20 cellular contexts compared by ENCODE assay signal in genomic region chr10:77497748-77498147, GRCh38.
DNase-seq lines count a peak whose midpoint lies in the region; ATAC-seq, FAIRE-seq and TF ChIP-seq lines count a peak whose summit lies in the region.
"Had no signal": no experiment of that assay in that cellular context is flagged by ENCODE, and none has a peak within 500 bp of the region (broad histone marks: within the 10 kb centered on the region; RNA-seq: fewer than 3 reads in every experiment).

No MANE protein-coding gene starts in this region.

- in situ Hi-C loops in gastrocnemius medialis (cut with MboI; ENCODE audit: low sequenced_read_pairs in 4 of 4), result loop anchor here in 1 of 4 donors (25.0 kb wide), 1 partner anchor 335 kb away; no protein-coding TSS in a partner anchor

- H3K4me3 ChIP-seq in keratinocyte (ENCODE audit: control insufficient read depth in 2 of 3, extremely low read depth in 1 of 3, insufficient read depth in 2 of 3, low read depth in 1 of 3, low read length in 3 of 3), result no peak overlapping the region
- H3K4me3 ChIP-seq in gastrocnemius medialis, result peak overlapping the region in 1 of 4 donors; percentile 12
- H3K4me3 ChIP-seq: dorsolateral prefrontal cortex, hepatocyte, upper lobe of left lung had no signal

- no peaks in the 10 kb centered on the region for H3K79me2 ChIP-seq in keratinocyte (ENCODE audit: control insufficient read depth, insufficient read depth, low read length)
- H3K79me2 ChIP-seq: hepatocyte had no signal

- no peak overlapping the region for H2AFZ ChIP-seq in keratinocyte (ENCODE audit: control insufficient read depth, low read length)
- H2AFZ ChIP-seq: hepatocyte had no signal

- no peak overlapping the region for H3K9ac ChIP-seq in keratinocyte (ENCODE audit: control insufficient read depth, extremely low read depth, insufficient read depth, low read length)
- H3K9ac ChIP-seq: KMS-11 had no signal

- H4K20me1 ChIP-seq in keratinocyte (ENCODE audit: control insufficient read depth, extremely low read depth, insufficient read depth, low read length), result no peaks in the 10 kb centered on the region

- H3K9me3 ChIP-seq in keratinocyte (ENCODE audit: control insufficient read depth, low read depth, low read length) (no peaks in the 10 kb centered on the region), gastrocnemius medialis (no peaks in the 10 kb centered on the region)
- H3K9me3 ChIP-seq: upper lobe of left lung had no signal

- H3K9me1 ChIP-seq in keratinocyte (ENCODE audit: control insufficient read depth, extremely low read depth, insufficient read depth, low read length), result no peaks in the 10 kb centered on the region

- H3K27me3 ChIP-seq in keratinocyte (ENCODE audit: control insufficient read depth, extremely low read depth, insufficient read depth, low read length), result no peaks in the 10 kb centered on the region
- no peaks in the 10 kb centered on the region for H3K27me3 ChIP-seq in gastrocnemius medialis
- H3K27me3 ChIP-seq: dorsolateral prefrontal cortex, hepatocyte, upper lobe of left lung had no signal

- ATAC-seq in gastrocnemius medialis, result no peak
- ATAC-seq in HG02973 (IDR thresholded peaks at IDR 0.05; ENCODE audit: unreplicated experiment), result no peak
- no peak for ATAC-seq in GM21515 (IDR thresholded peaks at IDR 0.05; ENCODE audit: unreplicated experiment)
- ATAC-seq: PC-3 had no signal

- peak; percentile 13 for FAIRE-seq in keratinocyte (lab: Jason Lieb, UNC)

- H3K27ac ChIP-seq in VCaP, result peak overlapping the region; percentile 75
- no peak overlapping the region for H3K27ac ChIP-seq in keratinocyte (ENCODE audit: control insufficient read depth, insufficient read depth, low read length)
- peak overlapping the region; percentile 87 to 96 (median 94) for H3K27ac ChIP-seq in gastrocnemius medialis
- H3K27ac ChIP-seq: hepatocyte, KMS-11, upper lobe of left lung had no signal

- H3K36me3 ChIP-seq in keratinocyte (ENCODE audit: control insufficient read depth in 2 of 2, extremely low read depth in 1 of 2, insufficient read depth in 2 of 2, low read length in 2 of 2), result no peaks in the 10 kb centered on the region
- H3K36me3 ChIP-seq in gastrocnemius medialis, result no peaks in the 10 kb centered on the region
- H3K36me3 ChIP-seq: upper lobe of left lung had no signal

- H3K4me2 ChIP-seq in keratinocyte (ENCODE audit: control insufficient read depth, extremely low read depth, insufficient read depth, low read depth, low read length), result no peak overlapping the region
- H3K4me2 ChIP-seq: hepatocyte, KMS-11 had no signal

- dilution Hi-C loops in keratinocyte (cut with MboI; ENCODE audit: extremely low pct_ligation_motif_present, low sequenced_read_pairs), result no loop called here

- TF ChIP-seq CTCF in VCaP (conservative IDR thresholded peaks at IDR 0.05), result no peak
- TF ChIP-seq CTCF in keratinocyte (optimal IDR thresholded peaks at IDR 0.05 in 1 of 3, IDR thresholded peaks at IDR 0.05 in 1 of 3, conservative IDR thresholded peaks at IDR 0.05 in 1 of 3; ENCODE audit: extremely low read depth in 1 of 3, insufficient read depth in 2 of 3, low read length in 3 of 3), result no peak
- TF ChIP-seq CTCF in gastrocnemius medialis (IDR thresholded peaks at IDR 0.05 in 4 of 5, conservative IDR thresholded peaks at IDR 0.05 in 1 of 5), result no peak

- DNase-seq in NCI-H146 (lab: John Stamatoyannopoulos, UW) (peak; percentile 15), NCI-H146 treated with DMSO at 0.1 percent for 48 hours (lab: John Stamatoyannopoulos, UW; ENCODE audit: unreplicated experiment) (no peak), keratinocyte (ENCODE audit: low read depth, low spot score) (no peak), gastrocnemius medialis (no peak), EL (no peak)
- DNase-seq: activated CD4-positive, alpha-beta T cell treated with anti-CD3 and anti-CD28 coated beads, Interleukin-2, amount 10 ng/mL, durations not matched to agents 7 days and 5 days; anterior cingulate cortex; Calu3; MV-4-11; NCI-H187; PC-3; SIG-M5; T-helper 1 cell; upper lobe of left lung had no signal

- no peak for TF ChIP-seq POLR2A in gastrocnemius medialis (IDR thresholded peaks at IDR 0.05)

- intact Hi-C loops in gastrocnemius medialis (cut with DNase I; ENCODE audit: low total_unique reads), result loop anchor here (1.0 to 2.0 kb wide), 4 partner anchors 33 to 89 kb away; no protein-coding TSS in a partner anchor

- peaks cover 22% of the 10 kb centered on the region for H3K4me1 ChIP-seq in keratinocyte (ENCODE audit: control insufficient read depth, extremely low read depth, insufficient read depth, low read length)
- peaks cover 68 to 82% of the 10 kb centered on the region in 2 donors for H3K4me1 ChIP-seq in gastrocnemius medialis
- H3K4me1 ChIP-seq: upper lobe of left lung had no signal
